17 cellular contexts compared by ENCODE assay signal in the genomic region with DNA sequence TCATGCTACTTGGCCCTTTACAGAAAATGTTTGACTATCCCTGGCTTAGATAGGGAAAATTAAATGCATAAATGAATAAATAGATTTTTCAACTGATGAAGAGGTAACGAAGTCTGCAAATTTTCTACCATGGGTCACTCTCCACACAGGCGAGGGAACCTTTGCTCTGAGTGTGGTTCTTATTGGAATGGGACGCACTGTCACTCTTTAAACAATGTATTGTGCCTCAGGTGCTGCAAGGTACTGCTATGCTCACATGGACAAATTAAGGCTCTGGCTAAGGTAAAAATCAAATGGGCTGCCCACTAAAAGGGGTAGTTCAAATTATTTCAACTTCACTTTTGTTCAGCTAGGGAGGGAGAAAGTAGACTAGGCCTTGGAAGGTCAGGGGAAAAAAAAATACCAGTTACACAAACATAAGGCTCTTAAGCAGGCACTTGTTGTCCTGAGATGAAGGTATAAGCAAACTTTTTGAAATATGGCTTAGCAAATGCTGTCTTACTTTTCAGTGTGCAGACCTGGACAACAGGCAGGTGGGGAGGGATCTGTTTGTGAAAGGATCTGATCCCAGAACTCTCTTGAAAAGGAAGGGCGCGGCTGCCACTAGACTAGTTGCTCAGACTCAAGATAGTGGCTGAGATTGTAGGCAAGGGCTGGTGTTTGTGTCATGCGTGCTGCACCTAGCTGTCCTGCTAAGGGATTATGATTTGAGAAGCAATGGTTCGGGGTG.
DNase-seq lines count a peak whose midpoint lies in the region; ATAC-seq and TF ChIP-seq lines count a peak whose summit lies in the region.
"Had no signal": no experiment of that assay in that cellular context is flagged by ENCODE, and none has a peak within 500 bp of the region (broad histone marks: within the 10 kb centered on the region; RNA-seq: fewer than 3 reads in every experiment).

No MANE protein-coding gene starts in this region.

- no peak for TF ChIP-seq POLR2A in thyroid gland (IDR thresholded peaks at IDR 0.05)

- H3K9me2 ChIP-seq in PC-3 (replicated peaks; ENCODE audit: low read length): no peaks in the 10 kb centered on the region

- no peaks in the 10 kb centered on the region for H3K79me2 ChIP-seq in PC-3 (ENCODE audit: low read length)

- no peaks in the 10 kb centered on the region for H3K27me3 ChIP-seq in PC-3 (ENCODE audit: low read length)
- H3K27me3 ChIP-seq in lower lobe of right lung (ENCODE audit: low read depth): no peaks in the 10 kb centered on the region
- no peaks in the 10 kb centered on the region for H3K27me3 ChIP-seq in thyroid gland

- H3F3A ChIP-seq in PC-3 (ENCODE audit: low read length, unreplicated experiment): peaks cover 4% of the 10 kb centered on the region

- H2AFZ ChIP-seq in PC-3 (ENCODE audit: low read length): peak overlapping the region; percentile 11; the same call in 1 of the 2 replicates

- H3K9ac ChIP-seq in PC-3 (ENCODE audit: low read length): peak overlapping the region; percentile 1; the same call in 1 of the 2 replicates

- no peaks in the 10 kb centered on the region for H3K36me3 Mint-ChIP-seq in nephron (ENCODE audit: low read depth)
- no peaks in the 10 kb centered on the region for H3K36me3 Mint-ChIP-seq in activated T-cell treated with anti-CD3 and anti-CD28 coated beads, Interleukin-2, amount 50 U/mL, for 24 hours (ENCODE audit: low read depth)
- H3K36me3 Mint-ChIP-seq: CD4-positive, alpha-beta memory T cell had no signal

- intact Hi-C loops in PC-3 (cut with micrococcal nuclease) (no loop called here), lower lobe of right lung (cut with DNase I) (no loop called here), thyroid gland (cut with DNase I) (no loop called here), left colon (cut with DNase I, micrococcal nuclease) (no loop called here)

- no peak overlapping the region for H3K4me3 Mint-ChIP-seq in nephron
- no peak overlapping the region for H3K4me3 Mint-ChIP-seq in activated T-cell treated with anti-CD3 and anti-CD28 coated beads, Interleukin-2, amount 50 U/mL, for 24 hours
- H3K4me3 Mint-ChIP-seq: CD4-positive, alpha-beta memory T cell; HFFc6 had no signal

- no peaks in the 10 kb centered on the region for H3K9me3 ChIP-seq in PC-3 (ENCODE audit: low read length)
- H3K9me3 ChIP-seq in lower lobe of right lung: no peaks in the 10 kb centered on the region
- no peaks in the 10 kb centered on the region for H3K9me3 ChIP-seq in thyroid gland
- H3K9me3 ChIP-seq: HAP-1 had no signal

- H3K4me3 ChIP-seq in PC-3 (ENCODE audit: low read length): no peak overlapping the region
- H3K4me3 ChIP-seq in lower lobe of right lung: no peak overlapping the region
- no peak overlapping the region for H3K4me3 ChIP-seq in thyroid gland (replicated peaks in 1 of 3)
- H3K4me3 ChIP-seq: HAP-1 had no signal

- H3K4me2 ChIP-seq in PC-3 (ENCODE audit: low read length): peak overlapping the region; percentile 40

- ATAC-seq in PC-3: peak; percentile 64
- peak; percentile 48 to 55 for ATAC-seq in lower lobe of right lung
- no peak for ATAC-seq in left colon

- H3K4me1 ChIP-seq in PC-3 (ENCODE audit: insufficient read depth, low read length) (peaks cover 26% of the 10 kb centered on the region), lower lobe of right lung (peaks cover 22% of the 10 kb centered on the region), thyroid gland (peaks cover 11 to 16% of the 10 kb centered on the region in 2 donors)
- H3K4me1 ChIP-seq: HAP-1 had no signal

- whole genome bisulfite sequencing in thyroid gland, 2 donors: 72 to 77% methylated on average over 7 of the region's 7 CpGs

- no peaks in the 10 kb centered on the region for H3K36me3 ChIP-seq in PC-3 (ENCODE audit: low read depth, low read length)
- no peaks in the 10 kb centered on the region for H3K36me3 ChIP-seq in lower lobe of right lung
- no peaks in the 10 kb centered on the region for H3K36me3 ChIP-seq in thyroid gland
- H3K36me3 ChIP-seq: HAP-1 had no signal

- H4K20me1 ChIP-seq in PC-3 (ENCODE audit: low read length): no peaks in the 10 kb centered on the region

- H3K27ac Mint-ChIP-seq in nephron: peak overlapping the region in 2 of 3 experiments; percentile 1 to 49
- H3K27ac Mint-ChIP-seq in activated T-cell treated with anti-CD3 and anti-CD28 coated beads, Interleukin-2, amount 50 U/mL, for 24 hours: no peak overlapping the region
- H3K27ac Mint-ChIP-seq: CD4-positive, alpha-beta memory T cell; HFFc6 had no signal

- POLR2A ChIA-PET in PC-3 (lab: Charles Lee; ENCODE audit: unreplicated experiment): no interaction called here

- H3K9me3 Mint-ChIP-seq in nephron: no peaks in the 10 kb centered on the region
- H3K9me3 Mint-ChIP-seq in activated T-cell treated with anti-CD3 and anti-CD28 coated beads, Interleukin-2, amount 50 U/mL, for 24 hours: no peaks in the 10 kb centered on the region
- H3K9me3 Mint-ChIP-seq: HFFc6 had no signal

- TF ChIP-seq CTCF in PC-3 (conservative IDR thresholded peaks at IDR 0.05; ENCODE audit: low read depth, low read length) (no peak), lower lobe of right lung (IDR thresholded peaks at IDR 0.05) (no peak), nephron (IDR thresholded peaks at IDR 0.05; ENCODE audit: unreplicated experiment in 3 of 3) (no peak), thyroid gland (IDR thresholded peaks at IDR 0.05) (no peak)

- DNase-seq in PC-3 (peak; percentile 39), lower lobe of right lung (no peak), thyroid gland (peak; percentile 25 to 44), hepatic stellate cell (ENCODE audit: low spot score) (no peak), left colon (no peak)
- DNase-seq in activated T-cell treated with anti-CD3 and anti-CD28 coated beads, Interleukin-2, amount 50 U/mL, for 24 hours: no peak
- DNase-seq: C1 segment of cervical spinal cord; Calu3; CD4-positive, alpha-beta memory T cell; COR-L47; DMS53; DMS79 treated with DMSO at 0.1 percent for 48 hours; GF-D8; GOT3; HFFc6 had no signal

- peaks cover 7% of the 10 kb centered on the region for H3K4me1 Mint-ChIP-seq in nephron
- H3K4me1 Mint-ChIP-seq in activated T-cell treated with anti-CD3 and anti-CD28 coated beads, Interleukin-2, amount 50 U/mL, for 24 hours (ENCODE audit: low read depth): no peaks in the 10 kb centered on the region
- H3K4me1 Mint-ChIP-seq: CD4-positive, alpha-beta memory T cell had no signal

- peaks cover 7% of the 10 kb centered on the region for H3K27me3 Mint-ChIP-seq in nephron (ENCODE audit: low read depth)
- H3K27me3 Mint-ChIP-seq in activated T-cell treated with anti-CD3 and anti-CD28 coated beads, Interleukin-2, amount 50 U/mL, for 24 hours: peaks cover 8% of the 10 kb centered on the region

- CTCF ChIA-PET in PC-3 (lab: Charles Lee): interaction anchor here (0.6 kb wide), 1 partner anchor 256 kb away, joined by 3 read pairs; no protein-coding TSS in a partner anchor

- peak overlapping the region; percentile 64 for H3K27ac ChIP-seq in PC-3 (ENCODE audit: low read length)
- no peak overlapping the region for H3K27ac ChIP-seq in lower lobe of right lung
- peak overlapping the region; percentile 21 to 31 (median 30) for H3K27ac ChIP-seq in thyroid gland

- BruUV-seq in PC-3 (replicated peaks; lab: Mats Ljungman, UMichigan): no TSS peak

Comparison
In these comparisons a context has a peak if more than half of its experiments do, and no peak if none do; other contexts are left out.
1. DNase-seq: peak in PC-3 (single experiment) and thyroid gland (2 of 2); none in lower lobe of right lung (single experiment), hepatic stellate cell (single experiment), left colon (0 of 2) and activated T-cell treated with anti-CD3 and anti-CD28 coated beads, Interleukin-2, amount 50 U/mL, for 24 hours (single experiment).